18 cellular contexts compared by ENCODE assay signal in the genomic region with DNA sequence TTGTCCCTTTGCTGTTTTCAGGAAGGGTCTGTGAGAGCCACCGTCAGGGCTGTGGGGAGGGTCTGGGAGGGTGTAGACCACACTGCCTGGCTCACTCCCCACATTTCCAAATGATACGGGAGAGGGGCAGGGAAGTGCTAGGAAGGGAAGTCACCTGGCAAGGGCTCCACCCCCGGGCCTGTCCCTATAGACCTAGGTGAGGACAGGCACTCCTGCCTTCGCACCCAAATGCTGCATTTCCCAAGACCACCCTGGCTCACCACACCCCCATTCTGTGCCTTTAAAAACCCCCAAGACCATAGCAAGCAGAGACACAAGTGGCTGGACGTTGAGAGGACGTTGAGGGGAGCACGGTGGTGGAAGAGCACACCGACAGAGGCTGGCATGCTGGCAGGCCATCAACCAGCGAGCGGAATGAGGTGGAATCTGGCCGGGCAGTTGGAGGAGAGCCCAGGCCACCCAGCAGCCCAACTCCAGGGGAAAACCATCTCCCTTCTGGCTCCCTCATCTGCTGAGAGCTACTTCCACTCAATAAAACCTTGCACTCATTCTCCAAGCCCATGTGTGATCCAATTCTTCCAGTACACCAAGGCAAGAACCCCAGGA. TPM values are rescaled to one million over a fixed set of nuclear protein-coding genes. Genes with fewer than 3 reads are reported as not detected.
"Had no signal": no experiment of that assay in that cellular context is flagged by ENCODE, and none has a peak within 500 bp of the region (broad histone marks: within the 10 kb centered on the region; RNA-seq: fewer than 3 reads in every experiment).

No MANE protein-coding gene starts in this region.

- H3K4me1 ChIP-seq: body of pancreas, pancreas had no signal

- H3K27me3 Mint-ChIP-seq: activated CD4-positive, alpha-beta memory T cell treated with anti-CD3 and anti-CD28 coated beads for 36 hours; activated CD8-positive, alpha-beta memory T cell treated with anti-CD3 and anti-CD28 coated beads, Interleukin-2, amount 10 ng/mL, durations not matched to agents 7 days and 5 days; activated naive CD8-positive, alpha-beta T cell; naive thymus-derived CD4-positive, alpha-beta T cell had no signal

- H3K9me3 Mint-ChIP-seq: activated CD4-positive, alpha-beta memory T cell treated with anti-CD3 and anti-CD28 coated beads for 36 hours; activated T-cell treated with anti-CD3 and anti-CD28 coated beads, Interleukin-2, amount 50 U/mL, for 4 hours; naive thymus-derived CD4-positive, alpha-beta T cell had no signal

- H3K27me3 ChIP-seq: body of pancreas, colonic mucosa, esophagus muscularis mucosa, pancreas, transverse colon had no signal

- DNase-seq: activated CD4-positive, alpha-beta memory T cell treated with anti-CD3 and anti-CD28 coated beads for 36 hours; activated CD4-positive, CD25-positive, alpha-beta regulatory T cell treated with anti-CD3 and anti-CD28 coated beads, Interleukin-2, amount 50 U/mL, for 72 hours; activated CD8-positive, alpha-beta memory T cell treated with anti-CD3 and anti-CD28 coated beads, Interleukin-2, amount 10 ng/mL, durations not matched to agents 7 days and 5 days; activated effector memory CD4-positive, alpha-beta T cell treated with Interleukin-2 at 50 U/mL for 16 hours; activated T-cell treated with anti-CD3 and anti-CD28 coated beads, Interleukin-2, amount 50 U/mL, for 4 hours; amniotic stem cell; central memory CD4-positive, alpha-beta T cell; colonic mucosa; mammary epithelial cell; mucosa of descending colon; naive thymus-derived CD4-positive, alpha-beta T cell; stimulated activated CD4-positive, alpha-beta T cell treated with anti-CD3 and anti-CD28 coated beads, Interleukin-4, amount 100 ng/mL, for 1 hour; stimulated activated naive CD4-positive, alpha-beta T cell; transverse colon had no signal

- H3K9me3 ChIP-seq: body of pancreas, colonic mucosa, esophagus muscularis mucosa, mucosa of descending colon, pancreas, transverse colon had no signal

- ATAC-seq: activated CD8-positive, alpha-beta memory T cell treated with anti-CD3 and anti-CD28 coated beads, Interleukin-2, amount 10 ng/mL, durations not matched to agents 7 days and 5 days; activated T-cell treated with anti-CD3 and anti-CD28 coated beads, Interleukin-2, amount 50 U/mL, for 4 hours; body of pancreas; mucosa of descending colon; naive thymus-derived CD4-positive, alpha-beta T cell; pancreas had no signal

- H3K4me3 Mint-ChIP-seq: activated CD4-positive, alpha-beta memory T cell treated with anti-CD3 and anti-CD28 coated beads for 36 hours; activated CD8-positive, alpha-beta memory T cell treated with anti-CD3 and anti-CD28 coated beads, Interleukin-2, amount 10 ng/mL, durations not matched to agents 7 days and 5 days; activated naive CD8-positive, alpha-beta T cell; activated T-cell treated with anti-CD3 and anti-CD28 coated beads, Interleukin-2, amount 50 U/mL, for 4 hours; naive thymus-derived CD4-positive, alpha-beta T cell had no signal

- H3K4me1 Mint-ChIP-seq: activated CD8-positive, alpha-beta memory T cell treated with anti-CD3 and anti-CD28 coated beads, Interleukin-2, amount 10 ng/mL, durations not matched to agents 7 days and 5 days had no signal

- H3K36me3 ChIP-seq: colonic mucosa, pancreas, transverse colon had no signal

- H3K4me3 ChIP-seq: body of pancreas, colonic mucosa, esophagus muscularis mucosa, mucosa of descending colon, pancreas, transverse colon had no signal

- H3K27ac Mint-ChIP-seq: activated CD4-positive, alpha-beta memory T cell treated with anti-CD3 and anti-CD28 coated beads for 36 hours; activated CD8-positive, alpha-beta memory T cell treated with anti-CD3 and anti-CD28 coated beads, Interleukin-2, amount 10 ng/mL, durations not matched to agents 7 days and 5 days; activated naive CD8-positive, alpha-beta T cell had no signal

- H3K27ac ChIP-seq: body of pancreas, colonic mucosa, esophagus muscularis mucosa, pancreas, transverse colon had no signal

RNA-seq across cellular contexts. Expression of a gene that starts 48.4 kb away (rescaled TPM):
- total RNA-seq: activated CD4-positive, alpha-beta memory T cell treated with anti-CD3 and anti-CD28 coated beads for 36 hours; activated T-cell treated with anti-CD3 and anti-CD28 coated beads, Interleukin-2, amount 50 U/mL, for 4 hours had no signal
